11 cellular contexts compared by ENCODE assay signal in the genomic region with DNA sequence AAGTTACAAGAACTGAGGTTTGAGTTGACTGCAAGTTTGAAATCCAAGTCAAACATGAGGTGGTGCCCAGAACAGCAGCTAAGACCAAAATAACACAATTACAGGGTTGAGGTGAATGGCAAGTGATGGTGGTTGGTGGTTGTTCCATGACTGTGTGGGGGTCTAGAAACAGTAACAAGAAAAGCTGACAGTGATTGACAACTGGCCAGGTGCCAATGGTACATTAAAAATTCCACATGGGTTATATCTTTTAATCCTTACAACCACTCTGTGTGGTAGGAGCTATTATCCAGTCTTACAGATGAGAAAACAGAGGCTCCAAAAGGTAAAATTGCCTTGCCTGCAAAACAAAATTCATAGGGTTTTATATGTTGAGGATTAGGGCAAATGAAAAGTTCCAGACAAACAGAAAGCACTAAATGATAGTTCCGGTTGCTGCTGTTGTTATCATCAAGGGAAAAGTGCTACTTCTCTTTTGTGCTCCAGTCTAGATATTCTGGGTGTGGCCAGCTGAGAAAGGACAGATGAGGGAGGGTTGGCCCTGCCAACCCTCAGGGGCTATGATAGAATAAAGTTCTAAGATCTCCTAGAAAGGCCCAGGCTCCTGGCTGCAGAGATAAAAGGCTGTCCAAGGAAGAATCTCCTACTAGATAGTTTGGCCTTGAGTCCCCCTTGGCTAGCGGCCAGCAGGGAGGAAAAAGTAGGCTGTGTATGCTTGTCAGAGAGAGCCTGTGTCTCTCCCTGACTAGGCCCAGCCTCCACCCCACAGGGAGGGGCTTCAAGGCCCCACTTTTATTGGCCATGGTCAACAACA. TPM values are rescaled to one million over a fixed set of nuclear protein-coding genes. Genes with fewer than 3 reads are reported as not detected.
DNase-seq lines count a peak whose midpoint lies in the region; ATAC-seq and TF ChIP-seq lines count a peak whose summit lies in the region.
"Had no signal": no experiment of that assay in that cellular context is flagged by ENCODE, and none has a peak within 500 bp of the region (broad histone marks: within the 10 kb centered on the region; RNA-seq: fewer than 3 reads in every experiment).

No MANE protein-coding gene starts in this region.

- no peaks in the 10 kb centered on the region for H3K9me3 ChIP-seq in adrenal gland (replicated peaks in 1 of 3)
- H3K9me3 ChIP-seq: Caco-2 had no signal

- TF ChIP-seq POLR2A in adrenal gland (IDR thresholded peaks at IDR 0.05): no peak

- H3K4me1 Mint-ChIP-seq in stimulated activated naive B cell treated with anti-CD40 and anti-IgM and Interleukin-4, amounts not matched to agents 10 μg/mL and 1 μg/mL and 100 μg/mL, for 72 hours: peaks cover 15 to 24% of the 10 kb centered on the region in 2 donors

- H3K27me3 Mint-ChIP-seq in stimulated activated naive B cell treated with anti-CD40 and anti-IgM and Interleukin-4, amounts not matched to agents 10 μg/mL and 1 μg/mL and 100 μg/mL, for 72 hours: no peaks in the 10 kb centered on the region
- H3K27me3 Mint-ChIP-seq: naive thymus-derived CD4-positive, alpha-beta T cell had no signal

- intact Hi-C loops in adrenal gland (cut with DNase I): no loop called here

- ATAC-seq in stimulated activated naive B cell treated with anti-CD40 and anti-IgM and Interleukin-4, amounts not matched to agents 10 μg/mL and 1 μg/mL and 100 μg/mL, for 72 hours (replicated peaks): peak; percentile 76 to 83
- ATAC-seq: naive thymus-derived CD4-positive, alpha-beta T cell had no signal

- peak overlapping the region in 3 of 5 donors; percentile 9 to 64 (median 20) for H3K27ac ChIP-seq in adrenal gland

- 20 to 40% (median 33%) methylated on average over 2 of the region's 2 CpGs for WGBS in adrenal gland, 4 donors

- peaks cover 0 to 1% of the 10 kb centered on the region in 2 donors for H3K9me3 Mint-ChIP-seq in stimulated activated naive B cell treated with anti-CD40 and anti-IgM and Interleukin-4, amounts not matched to agents 10 μg/mL and 1 μg/mL and 100 μg/mL, for 72 hours

- H3K4me3 Mint-ChIP-seq in stimulated activated naive B cell treated with anti-CD40 and anti-IgM and Interleukin-4, amounts not matched to agents 10 μg/mL and 1 μg/mL and 100 μg/mL, for 72 hours: no peak overlapping the region
- H3K4me3 Mint-ChIP-seq: activated naive CD8-positive, alpha-beta T cell treated with anti-CD3 and anti-CD28 coated beads, Interleukin-2, amount 10 ng/mL, durations not matched to agents 7 days and 5 days; naive thymus-derived CD4-positive, alpha-beta T cell had no signal

- H3K36me3 Mint-ChIP-seq in stimulated activated naive B cell treated with anti-CD40 and anti-IgM and Interleukin-4, amounts not matched to agents 10 μg/mL and 1 μg/mL and 100 μg/mL, for 72 hours: peaks cover 6% of the 10 kb centered on the region in 2 donors

- no peak overlapping the region for H3K4me3 ChIP-seq in adrenal gland

- no peaks in the 10 kb centered on the region for H3K36me3 ChIP-seq in adrenal gland (replicated peaks in 1 of 2)

- H3K4me1 ChIP-seq in adrenal gland (replicated peaks in 1 of 2): peaks cover 12 to 19% of the 10 kb centered on the region in 2 donors
- H3K4me1 ChIP-seq: Caco-2 had no signal

- no peak for TF ChIP-seq CTCF in adrenal gland (IDR thresholded peaks at IDR 0.05)

- DNase-seq in NCI-H226 (peak; percentile 16), adrenal gland (peak; percentile 73 to 91 (median 81)), iris pigment epithelial cell (ENCODE audit: low read depth) (peak; percentile 30), NCI-H526 (lab: John Stamatoyannopoulos, UW) (no peak), cortex of kidney (lab: John Stamatoyannopoulos, UW) (no peak)
- DNase-seq in stimulated activated naive B cell treated with anti-CD40 and anti-IgM and Interleukin-4, amounts not matched to agents 10 μg/mL and 1 μg/mL and 100 μg/mL, for 72 hours: no peak
- DNase-seq in stimulated activated CD4-positive, alpha-beta T cell treated with anti-CD3 and anti-CD28 coated beads, Interleukin-4, amount 100 ng/mL, for 24 hours: no peak
- DNase-seq: activated CD8-positive, alpha-beta memory T cell treated with anti-CD3 and anti-CD28 coated beads, Interleukin-2, amount 50 U/mL, for 48 hours; activated naive CD8-positive, alpha-beta T cell treated with anti-CD3 and anti-CD28 coated beads, Interleukin-2, amount 10 ng/mL, durations not matched to agents 7 days and 5 days; Caco-2; naive thymus-derived CD4-positive, alpha-beta T cell had no signal

- H3K27ac Mint-ChIP-seq in stimulated activated naive B cell treated with anti-CD40 and anti-IgM and Interleukin-4, amounts not matched to agents 10 μg/mL and 1 μg/mL and 100 μg/mL, for 72 hours: peak overlapping the region; percentile 15
- H3K27ac Mint-ChIP-seq: activated naive CD8-positive, alpha-beta T cell treated with anti-CD3 and anti-CD28 coated beads, Interleukin-2, amount 10 ng/mL, durations not matched to agents 7 days and 5 days had no signal

- H3K27me3 ChIP-seq in adrenal gland: no peaks in the 10 kb centered on the region

RNA-seq across cellular contexts. Expression of a gene that starts 31.7 kb away (rescaled TPM):
- 10 to 100 TPM in 1 of 8 donors, 1 to 10 TPM in 7; 1.6 to 10.3 (median 2.9) TPM for total RNA-seq in adrenal gland
- 1 to 10 TPM in 2 of 3 donors, under 1 TPM in 1; 0.84 to 5.1 (median 3.9) TPM for polyA plus RNA-seq in adrenal gland

RNA-seq across cellular contexts. Expression of a gene that starts 57.7 kb away (rescaled TPM):
- 10 to 100 TPM; 35.9 to 73.8 (median 51.2) TPM for total RNA-seq in adrenal gland
- 10 to 100 TPM; 37.5 to 65.2 (median 38.8) TPM for polyA plus RNA-seq in adrenal gland

Comparison
In these comparisons a context has a peak if more than half of its experiments do, and no peak if none do; other contexts are left out.
1. DNase-seq: peak in NCI-H226 (single experiment), adrenal gland (7 of 7) and iris pigment epithelial cell (single experiment); none in stimulated activated naive B cell treated with anti-CD40 and anti-IgM and Interleukin-4, amounts not matched to agents 10 μg/mL and 1 μg/mL and 100 μg/mL, for 72 hours (single experiment), NCI-H526 (0 of 2), cortex of kidney (single experiment) and stimulated activated CD4-positive, alpha-beta T cell treated with anti-CD3 and anti-CD28 coated beads, Interleukin-4, amount 100 ng/mL, for 24 hours (single experiment).